8 cellular contexts compared by ENCODE assay signal in the genomic region with DNA sequence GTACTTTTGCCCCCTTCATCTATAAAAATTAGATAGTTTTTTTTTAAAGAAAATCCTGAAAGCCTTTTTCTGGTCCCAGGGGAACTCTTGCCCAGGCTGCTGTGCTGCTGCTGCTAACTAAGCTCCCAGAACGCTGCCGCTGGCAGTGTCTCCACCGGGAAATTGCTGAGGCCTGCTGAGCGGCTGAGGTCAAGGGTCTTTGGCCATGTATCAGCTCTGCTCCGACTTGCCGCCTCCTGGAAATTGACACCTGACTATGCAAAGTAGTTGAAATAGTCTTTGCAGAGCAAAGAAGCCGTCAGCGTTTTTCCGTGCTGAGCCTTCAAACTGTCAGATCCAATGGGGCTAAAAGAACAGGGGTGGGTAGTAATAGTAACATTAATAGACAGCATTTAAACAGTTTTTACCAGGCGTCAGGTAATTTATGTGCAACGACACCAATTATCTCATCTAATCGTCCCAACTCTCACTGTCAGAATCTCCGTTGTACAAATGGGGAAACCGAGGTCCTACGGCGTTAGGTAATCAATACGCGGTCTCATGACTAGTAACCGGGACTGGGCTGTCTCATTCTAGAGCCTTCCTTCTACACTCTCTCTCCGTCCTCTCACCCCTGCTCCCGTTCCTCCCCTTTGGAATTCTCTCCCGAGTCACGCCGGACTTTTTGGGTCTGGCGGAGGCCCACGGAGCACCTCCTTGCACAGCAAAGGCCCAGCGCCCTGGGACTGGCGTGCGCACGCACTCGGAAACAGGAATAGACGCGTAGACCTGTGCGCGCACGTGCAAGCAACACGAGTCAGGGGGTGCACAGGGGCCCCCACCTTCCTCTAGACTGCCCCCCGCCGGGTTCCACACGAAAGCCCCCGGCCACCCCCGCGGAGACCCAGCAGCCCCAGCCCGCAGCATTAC. TPM values are rescaled to one million over a fixed set of nuclear protein-coding genes. Genes with fewer than 3 reads are reported as not detected.
DNase-seq lines count a peak whose midpoint lies in the region; ATAC-seq and TF ChIP-seq lines count a peak whose summit lies in the region.

No MANE protein-coding gene starts in this region.

- TF ChIP-seq CTCF in VCaP (conservative IDR thresholded peaks at IDR 0.05) (no peak), left lung (IDR thresholded peaks at IDR 0.05) (no peak)

- peak; percentile 76 for DNase-seq in D341Med (ENCODE audit: low spot score)
- DNase-seq in left lung, result peak; percentile 58 to 89
- peak; percentile 46 for DNase-seq in stimulated activated CD4-positive, alpha-beta T cell treated with anti-CD3 and anti-CD28 coated beads, Interleukin-2, amount 100 ng/mL, for 4 hours (ENCODE audit: low read depth)
- DNase-seq in SHP77 treated with DMSO at 0.1 percent for 48 hours (lab: John Stamatoyannopoulos, UW), result no peak

- H3K4me1 ChIP-seq in left lung, result peaks cover 6 to 27% of the 10 kb centered on the region in 2 donors

- peaks cover 0 to 30% of the 10 kb centered on the region in 2 donors for H3K36me3 ChIP-seq in left lung

- no peaks in the 10 kb centered on the region for H3K27me3 ChIP-seq in left lung

- intact Hi-C loops in left lung (cut with DNase I), result no loop called here

- ATAC-seq in GM19468 (IDR thresholded peaks at IDR 0.05; ENCODE audit: extremely low read depth, unreplicated experiment) (peak; percentile 38), HG03575 (IDR thresholded peaks at IDR 0.05; ENCODE audit: extremely low read depth, insufficient number of reproducible peaks, low FRiP score, unreplicated experiment) (peak; percentile 25), left lung (peak; percentile 68)

- peak overlapping the region; percentile 64 to 77 for H3K4me3 ChIP-seq in left lung

- H3K27ac ChIP-seq in VCaP, result peak overlapping the region; percentile 81
- peak overlapping the region; percentile 93 for H3K27ac ChIP-seq in cingulate gyrus (ENCODE audit: low read depth, low read length)
- H3K27ac ChIP-seq in left lung, result peak overlapping the region; percentile 51 to 76

- H3K9me3 ChIP-seq in left lung, result no peaks in the 10 kb centered on the region

RNA-seq across cellular contexts. Expression of a gene that starts 0.6 kb away (rescaled TPM):
- total RNA-seq in left lung, result 10 to 100 TPM; 40.0 to 43.0 TPM

RNA-seq across cellular contexts. Expression of a gene that starts 3.7 kb away (rescaled TPM):
- not detected for total RNA-seq in left lung
